In the genomic region with DNA sequence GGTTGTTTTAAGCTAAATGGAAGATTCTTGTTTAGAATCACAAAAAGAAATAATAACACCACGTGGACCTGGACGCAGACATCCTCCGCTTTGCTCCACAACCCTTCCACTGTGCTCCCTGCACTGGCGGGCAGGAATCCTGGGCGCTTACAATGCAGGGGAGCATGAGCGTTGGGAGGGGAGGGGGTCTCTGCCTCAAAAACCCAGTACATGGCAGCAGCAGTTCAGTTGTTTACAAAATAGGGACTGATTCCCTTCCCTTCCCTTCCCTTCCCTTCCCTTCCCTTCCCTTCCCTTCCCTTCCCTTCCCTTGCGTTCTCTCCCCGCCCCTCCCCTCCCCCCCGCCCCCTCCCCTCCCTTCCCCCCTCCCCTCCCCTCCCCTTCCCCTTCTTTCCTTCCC, we compare ENCODE assay signal across 21 cellular contexts.
DNase-seq lines count a peak whose midpoint lies in the region; ATAC-seq and TF ChIP-seq lines count a peak whose summit lies in the region.
"Had no signal": no experiment of that assay in that cellular context is flagged by ENCODE, and none has a peak within 500 bp of the region (broad histone marks: within the 10 kb centered on the region; RNA-seq: fewer than 3 reads in every experiment).

No MANE protein-coding gene starts in this region.

- peak overlapping the region; percentile 29; the same call in 1 of the 2 replicates for H2AFZ ChIP-seq in Loucy (ENCODE audit: low read length)

- no peak overlapping the region for H3K27ac ChIP-seq in ascending aorta
- H3K27ac ChIP-seq: gastrocnemius medialis had no signal

- intact Hi-C loops in ascending aorta (cut with DNase I) = no loop called here

- peak overlapping the region; percentile 57 for H3K4me2 ChIP-seq in Loucy (ENCODE audit: low read depth, low read length, poor library complexity, severe bottlenecking)

- H3K4me1 ChIP-seq in Loucy (ENCODE audit: insufficient read depth, low read length, poor library complexity, severe bottlenecking) (peaks cover 44% of the 10 kb centered on the region), ascending aorta (no peaks in the 10 kb centered on the region)
- H3K4me1 ChIP-seq: gastrocnemius medialis had no signal

- H3K36me3 ChIP-seq in Loucy (ENCODE audit: insufficient read depth, low read length) (no peaks in the 10 kb centered on the region), ascending aorta (no peaks in the 10 kb centered on the region)
- H3K36me3 ChIP-seq: gastrocnemius medialis, upper lobe of right lung had no signal

- H3K4me3 ChIP-seq in Loucy (ENCODE audit: low read length, poor library complexity, severe bottlenecking) (no peak overlapping the region), ascending aorta (no peak overlapping the region)
- H3K4me3 ChIP-seq: gastrocnemius medialis, upper lobe of right lung had no signal

- H3K27ac Mint-ChIP-seq in activated naive CD4-positive, alpha-beta T cell treated with anti-CD3 and anti-CD28 coated beads, Interleukin-2, amount 50 U/mL, for 24 hours = peak overlapping the region; percentile 86
- H3K27ac Mint-ChIP-seq in effector memory CD8-positive, alpha-beta T cell = peak overlapping the region; percentile 95 to 96

- H3K9me2 ChIP-seq in Loucy (replicated peaks; ENCODE audit: low read depth, low read length) = no peaks in the 10 kb centered on the region

- H3K4me1 Mint-ChIP-seq in activated naive CD4-positive, alpha-beta T cell treated with anti-CD3 and anti-CD28 coated beads, Interleukin-2, amount 50 U/mL, for 24 hours = peaks cover 70% of the 10 kb centered on the region
- H3K4me1 Mint-ChIP-seq in effector memory CD8-positive, alpha-beta T cell (ENCODE audit: low read depth in 2 of 2) = peaks cover 51 to 59% of the 10 kb centered on the region in 2 donors

- peaks cover 2% of the 10 kb centered on the region for H3K36me3 Mint-ChIP-seq in activated naive CD4-positive, alpha-beta T cell treated with anti-CD3 and anti-CD28 coated beads, Interleukin-2, amount 50 U/mL, for 24 hours
- peaks cover 8% of the 10 kb centered on the region for H3K36me3 Mint-ChIP-seq in effector memory CD8-positive, alpha-beta T cell (ENCODE audit: insufficient read depth)

- H3K9ac ChIP-seq in Loucy (ENCODE audit: low read depth, low read length, poor library complexity, severe bottlenecking) = peak overlapping the region; percentile 62

- DNase-seq in activated naive CD4-positive, alpha-beta T cell treated with Interleukin-2 at 50 U/mL for 16 hours = no peak
- no peak for DNase-seq in effector memory CD8-positive, alpha-beta T cell
- DNase-seq in stimulated activated CD8-positive, alpha-beta memory T cell treated with anti-CD3 and anti-CD28 coated beads, Interleukin-4, amount 100 ng/mL, for 48 hours = peak; percentile 21
- no peak for DNase-seq in ascending aorta (ENCODE audit: low spot score in 2 of 2)
- no peak for DNase-seq in AML-193 (lab: John Stamatoyannopoulos, UW)
- DNase-seq in NCI-H1092 treated with DMSO at 0.1 percent for 48 hours (lab: John Stamatoyannopoulos, UW) = no peak
- DNase-seq: activated gamma-delta T cell; activated T-cell treated with anti-CD3 and anti-CD28 coated beads for 4 hours; amygdala; cortex of kidney; EL; gastrocnemius medialis; MV-4-11; NCI-H524 treated with DMSO at 0.1 percent for 48 hours; NK-92 treated with Interleukin-12 subunit alpha and Interleukin-12 subunit beta, amount 100 ng/mL, for 24 hours; substantia nigra; upper lobe of right lung had no signal

- no peak overlapping the region for H3K4me3 Mint-ChIP-seq in activated naive CD4-positive, alpha-beta T cell treated with anti-CD3 and anti-CD28 coated beads, Interleukin-2, amount 50 U/mL, for 24 hours
- H3K4me3 Mint-ChIP-seq in effector memory CD8-positive, alpha-beta T cell = peak overlapping the region; percentile 56 to 69
- H3K4me3 Mint-ChIP-seq: T-helper 1 cell treated with Interleukin-12 subunit alpha and Interleukin-12 subunit beta and Interleukin-4 antibody, amounts not matched to agents 30 μg/mL and 1 μg/mL, for 36 hours had no signal

- TF ChIP-seq CTCF in Loucy (conservative IDR thresholded peaks at IDR 0.05; ENCODE audit: low read length) = no peak
- TF ChIP-seq CTCF in ascending aorta (IDR thresholded peaks at IDR 0.05) = no peak

- ATAC-seq in effector memory CD8-positive, alpha-beta T cell (replicated peaks) = no peak
- ATAC-seq: gastrocnemius medialis, HCT116, upper lobe of right lung had no signal

- H3F3A ChIP-seq in Loucy (ENCODE audit: low read depth) = peaks cover 8% of the 10 kb centered on the region

- no peaks in the 10 kb centered on the region for H3K79me2 ChIP-seq in Loucy (ENCODE audit: insufficient read depth, low read length)

- H3K9me3 Mint-ChIP-seq in activated naive CD4-positive, alpha-beta T cell treated with anti-CD3 and anti-CD28 coated beads, Interleukin-2, amount 50 U/mL, for 24 hours = no peaks in the 10 kb centered on the region
- H3K9me3 Mint-ChIP-seq in effector memory CD8-positive, alpha-beta T cell = no peaks in the 10 kb centered on the region
- H3K9me3 Mint-ChIP-seq: T-helper 1 cell treated with Interleukin-12 subunit alpha and Interleukin-12 subunit beta and Interleukin-4 antibody, amounts not matched to agents 30 μg/mL and 1 μg/mL, for 36 hours had no signal

- H3K27me3 ChIP-seq in Loucy (ENCODE audit: insufficient read depth, low read length, poor library complexity, severe bottlenecking) (no peaks in the 10 kb centered on the region), ascending aorta (no peaks in the 10 kb centered on the region)
- H3K27me3 ChIP-seq: gastrocnemius medialis, upper lobe of right lung had no signal

- no peaks in the 10 kb centered on the region for H4K20me1 ChIP-seq in Loucy (ENCODE audit: insufficient read depth, low read length, poor library complexity, severe bottlenecking)

- H3K27me3 Mint-ChIP-seq in activated naive CD4-positive, alpha-beta T cell treated with anti-CD3 and anti-CD28 coated beads, Interleukin-2, amount 50 U/mL, for 24 hours = no peaks in the 10 kb centered on the region
- no peaks in the 10 kb centered on the region for H3K27me3 Mint-ChIP-seq in effector memory CD8-positive, alpha-beta T cell

- H3K9me3 ChIP-seq in Loucy (ENCODE audit: insufficient read depth, low read depth, low read length) = no peaks in the 10 kb centered on the region
- H3K9me3 ChIP-seq in ascending aorta = no peaks in the 10 kb centered on the region
- H3K9me3 ChIP-seq: gastrocnemius medialis, upper lobe of right lung had no signal
